Comparison of ENCODE assay signal across 8 cellular contexts in the genomic region with DNA sequence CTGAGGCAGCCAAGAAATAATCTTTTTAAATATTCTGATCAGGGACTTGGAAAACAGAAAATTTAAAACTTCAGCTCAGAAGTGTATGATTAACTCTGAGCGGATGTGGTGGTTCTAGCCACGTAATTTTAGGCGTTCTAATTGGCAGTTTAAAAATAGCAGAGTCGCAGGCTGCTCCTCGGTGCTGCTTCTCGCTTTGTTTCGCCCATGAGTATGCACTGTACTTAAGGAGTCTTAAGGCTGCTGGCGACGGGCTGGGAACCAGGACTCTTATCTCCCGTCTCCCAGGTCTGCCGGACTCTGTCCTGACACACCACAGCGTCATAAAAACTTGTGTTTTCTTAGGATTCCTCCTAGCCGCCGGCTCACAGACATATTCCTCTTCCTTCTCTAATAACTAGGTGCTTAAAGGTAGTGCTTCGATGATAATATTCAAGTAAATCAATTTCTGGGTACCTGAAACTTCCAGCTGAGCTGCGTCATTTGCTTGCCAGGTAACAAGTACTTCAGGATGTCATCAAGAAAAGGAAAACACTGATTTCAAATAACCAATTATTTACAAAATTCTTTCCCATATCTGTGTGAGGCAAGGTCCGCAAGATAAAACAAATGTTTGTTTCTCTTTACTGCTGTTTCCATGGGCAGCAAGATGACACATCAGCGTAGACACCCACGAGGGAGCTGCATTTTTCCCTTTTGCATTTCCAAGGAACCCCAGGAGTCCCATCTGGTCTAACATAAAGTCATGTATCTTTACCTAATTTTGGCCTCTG.
DNase-seq lines count a peak whose midpoint lies in the region; ATAC-seq, FAIRE-seq and TF ChIP-seq lines count a peak whose summit lies in the region.

No MANE protein-coding gene starts in this region.

- peak overlapping the region; percentile 3 to 18 for H3K27ac ChIP-seq in kidney (ENCODE audit: low read depth in 2 of 2, low read length in 2 of 2)

- ATAC-seq in stimulated activated naive CD8-positive, alpha-beta T cell treated with anti-CD3 and anti-CD28 coated beads, Interleukin-15, amount 100 ng/mL, for 72 hours: peak; percentile 77

- peaks cover 71% of the 10 kb centered on the region for H3K27me3 Mint-ChIP-seq in stimulated activated naive CD8-positive, alpha-beta T cell treated with anti-CD3 and anti-CD28 coated beads, Interleukin-15, amount 100 ng/mL, for 72 hours

- H3K9ac ChIP-seq in kidney (ENCODE audit: low read length in 2 of 2): peak overlapping the region; percentile 34 to 46

- H3K27ac Mint-ChIP-seq in stimulated activated naive CD8-positive, alpha-beta T cell treated with anti-CD3 and anti-CD28 coated beads, Interleukin-15, amount 100 ng/mL, for 72 hours: no peak overlapping the region

- peaks cover 48% of the 10 kb centered on the region for H3K4me1 Mint-ChIP-seq in stimulated activated naive CD8-positive, alpha-beta T cell treated with anti-CD3 and anti-CD28 coated beads, Interleukin-15, amount 100 ng/mL, for 72 hours

- no peak for FAIRE-seq in kidney (lab: Jason Lieb, UNC)

- peak overlapping the region; percentile 53 to 64 for H3K4me3 Mint-ChIP-seq in stimulated activated naive CD8-positive, alpha-beta T cell treated with anti-CD3 and anti-CD28 coated beads, Interleukin-15, amount 100 ng/mL, for 72 hours

- intact Hi-C loops in kidney (cut with DNase I): no loop called here

- H3K36me3 ChIP-seq in kidney (ENCODE audit: control insufficient read depth in 1 of 2, insufficient read depth in 2 of 2, low read length in 2 of 2): no peaks in the 10 kb centered on the region

- peak; percentile 24 for DNase-seq in GM13977 (ENCODE audit: low spot score)
- DNase-seq in HFF-Myc (ENCODE audit: extremely low read depth, low read depth): peak; percentile 5
- peak; percentile 30 for DNase-seq in NCI-H460 (ENCODE audit: extremely low read depth, low read depth)
- DNase-seq in astrocyte of the cerebellum (ENCODE audit: low read depth): peak; percentile 77
- DNase-seq in kidney: no peak
- DNase-seq in stimulated activated naive CD8-positive, alpha-beta T cell treated with anti-CD3 and anti-CD28 coated beads, Interleukin-15, amount 100 ng/mL, for 72 hours: peak; percentile 15 to 32
- no peak for DNase-seq in GM19238 (ENCODE audit: insufficient read length, low spot score)
- DNase-seq in GF-D8 (lab: John Stamatoyannopoulos, UW): no peak

- H3K4me3 ChIP-seq in HFF-Myc (replicated peaks; ENCODE audit: low read depth, low read length) (no peak overlapping the region), astrocyte of the cerebellum (ENCODE audit: low read depth, low read length) (peak overlapping the region; percentile 19), kidney (ENCODE audit: low read length in 2 of 2) (peak overlapping the region; percentile 28 to 30)

- H3K9me3 ChIP-seq in kidney (ENCODE audit: control insufficient read depth in 1 of 2, low read length in 2 of 2): no peaks in the 10 kb centered on the region

- TF ChIP-seq CTCF in GM13977 (IDR thresholded peaks at IDR 0.05; ENCODE audit: extremely low read depth, insufficient read depth, missing control alignments) (no peak), HFF-Myc (IDR thresholded peaks at IDR 0.05; ENCODE audit: low read depth, low read length, missing control alignments) (no peak), astrocyte of the cerebellum (IDR thresholded peaks at IDR 0.05; ENCODE audit: low read depth, low read length, missing control alignments) (no peak), kidney (IDR thresholded peaks at IDR 0.05; ENCODE audit: borderline replicate concordance, extremely low read depth, insufficient read depth) (no peak)

- H3K4me1 ChIP-seq in kidney (ENCODE audit: control insufficient read depth in 1 of 2, insufficient read depth in 1 of 2, low read depth in 1 of 2, low read length in 2 of 2): no peaks in the 10 kb centered on the region

- peaks cover 12 to 14% of the 10 kb centered on the region in 2 donors for H3K9me3 Mint-ChIP-seq in stimulated activated naive CD8-positive, alpha-beta T cell treated with anti-CD3 and anti-CD28 coated beads, Interleukin-15, amount 100 ng/mL, for 72 hours

- in situ Hi-C loops in GM13977 (cut with MboI; ENCODE audit: low pct_unique_long_range_greater_than_20kb, low sequenced_read_pairs, unreplicated experiment) (no loop called here), astrocyte of the cerebellum (cut with HindIII; ENCODE audit: low sequenced_read_pairs) (no loop called here)

Comparison
In these comparisons a context has a peak if more than half of its experiments do, and no peak if none do; other contexts are left out.
1. DNase-seq: peak in GM13977 (single experiment), HFF-Myc (single experiment), NCI-H460 (single experiment), astrocyte of the cerebellum (single experiment) and stimulated activated naive CD8-positive, alpha-beta T cell treated with anti-CD3 and anti-CD28 coated beads, Interleukin-15, amount 100 ng/mL, for 72 hours (2 of 2); none in kidney (single experiment), GM19238 (single experiment) and GF-D8 (single experiment).